21 cellular contexts compared by ENCODE assay signal in the genomic region with DNA sequence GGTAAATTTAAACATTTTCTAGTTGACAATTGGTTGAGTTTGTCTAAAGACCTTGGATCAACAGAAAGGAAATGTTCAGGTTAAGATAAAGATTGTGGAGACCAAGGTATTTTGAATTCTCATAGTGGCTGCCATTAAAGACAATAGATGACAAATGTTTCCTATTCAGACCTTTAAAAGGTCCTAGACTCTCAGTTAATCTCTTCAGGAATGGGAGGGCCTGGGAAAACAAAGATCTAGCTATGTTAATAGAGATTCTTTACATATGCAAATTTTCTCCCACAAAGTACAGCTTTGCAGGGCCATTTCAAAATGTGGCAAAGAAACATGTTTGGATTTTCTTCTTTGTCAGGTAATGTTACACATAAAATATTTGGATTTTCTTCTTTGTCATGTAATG.
"Had no signal": no experiment of that assay in that cellular context is flagged by ENCODE, and none has a peak within 500 bp of the region (broad histone marks: within the 10 kb centered on the region; RNA-seq: fewer than 3 reads in every experiment).

No MANE protein-coding gene starts in this region.

- DNase-seq: cortex of kidney; dorsolateral prefrontal cortex; effector CD8-positive, alpha-beta T cell; heart left ventricle; hippocampal formation; kidney glomerular epithelial cell; mammary epithelial cell; natural killer cell; nucleus accumbens; ovary; small intestine; stimulated activated CD4-positive, alpha-beta T cell treated with anti-CD3 and anti-CD28 coated beads, Interleukin-12 subunit alpha, Interleukin-12 subunit beta, amount 100 ng/mL, for 4 hours; stimulated activated naive CD4-positive, alpha-beta T cell treated with Interleukin-2 at 50 U/mL for 16 hours; tibial artery; upper lobe of right lung had no signal

- H3K4me1 ChIP-seq: heart left ventricle, right atrium auricular region, upper lobe of right lung, vagina had no signal

- H3K36me3 ChIP-seq: heart left ventricle, ovary, right atrium auricular region, tibial artery, upper lobe of right lung, vagina had no signal

- ATAC-seq: esophagus mucosa, heart left ventricle, left lobe of liver, natural killer cell, upper lobe of right lung had no signal

- H3K4me1 Mint-ChIP-seq: mesothelial cell of epicardium, natural killer cell had no signal

- H3K27me3 ChIP-seq: dorsolateral prefrontal cortex, heart left ventricle, ovary, right atrium auricular region, tibial artery, upper lobe of right lung, vagina had no signal

- H3K27ac ChIP-seq: dorsolateral prefrontal cortex, heart left ventricle, ovary, right atrium auricular region, tibial artery, upper lobe of right lung, vagina had no signal

- H3K36me3 Mint-ChIP-seq: mesothelial cell of epicardium, natural killer cell had no signal

- H3K4me3 Mint-ChIP-seq: mesothelial cell of epicardium, natural killer cell, neural crest cell had no signal

- H3K27ac Mint-ChIP-seq: mesothelial cell of epicardium, natural killer cell had no signal

- H3K9me3 ChIP-seq: heart left ventricle, ovary, right atrium auricular region, tibial artery, upper lobe of right lung, vagina had no signal

- H3K4me3 ChIP-seq: dorsolateral prefrontal cortex, heart left ventricle, ovary, right atrium auricular region, tibial artery, upper lobe of right lung, vagina had no signal
